Comparison of ENCODE assay signal across 9 cellular contexts in genomic region chr10:79274279-79275104, GRCh38.
DNase-seq lines count a peak whose midpoint lies in the region; ATAC-seq lines count a peak whose summit lies in the region.
"Had no signal": no experiment of that assay in that cellular context is flagged by ENCODE, and none has a peak within 500 bp of the region (broad histone marks: within the 10 kb centered on the region; RNA-seq: fewer than 3 reads in every experiment).

No MANE protein-coding gene starts in this region.

- ATAC-seq in HG03095 (IDR thresholded peaks at IDR 0.05; ENCODE audit: unreplicated experiment), result no peak
- ATAC-seq: activated T-helper 17 cell treated with anti-CD3 and anti-CD28 coated beads, Interleukin-2, amount 50 U/mL, for 72 hours had no signal

- DNase-seq in DMS 273 (lab: John Stamatoyannopoulos, UW; ENCODE audit: unreplicated experiment) (peak; percentile 96), SW480 (ENCODE audit: low spot score) (peak; percentile 49), head of caudate nucleus (peak; percentile 86 to 98 (median 94)), posterior vena cava (ENCODE audit: low spot score) (peak; percentile 92), cortex of kidney (lab: John Stamatoyannopoulos, UW) (no peak), RKO (ENCODE audit: low spot score) (no peak)
- DNase-seq in activated CD4-positive, alpha-beta T cell treated with anti-CD3 and anti-CD28 coated beads, Interleukin-2, amount 50 U/mL, for 48 hours, result no peak

- intact Hi-C loops in head of caudate nucleus (cut with DNase I), result loop anchor here (2.0 kb wide), 1 partner anchor 28 kb away; no protein-coding TSS in a partner anchor
- intact Hi-C loops in posterior vena cava (cut with DNase I), result no loop called here

Comparison
In these comparisons a context has a peak if more than half of its experiments do, and no peak if none do; other contexts are left out.
1. DNase-seq: peak in DMS 273 (single experiment), SW480 (single experiment), head of caudate nucleus (42 of 42) and posterior vena cava (single experiment); none in cortex of kidney (single experiment), activated CD4-positive, alpha-beta T cell treated with anti-CD3 and anti-CD28 coated beads, Interleukin-2, amount 50 U/mL, for 48 hours (0 of 2) and RKO (single experiment).